Comparison of ENCODE assay signal across 12 cellular contexts in the genomic region with DNA sequence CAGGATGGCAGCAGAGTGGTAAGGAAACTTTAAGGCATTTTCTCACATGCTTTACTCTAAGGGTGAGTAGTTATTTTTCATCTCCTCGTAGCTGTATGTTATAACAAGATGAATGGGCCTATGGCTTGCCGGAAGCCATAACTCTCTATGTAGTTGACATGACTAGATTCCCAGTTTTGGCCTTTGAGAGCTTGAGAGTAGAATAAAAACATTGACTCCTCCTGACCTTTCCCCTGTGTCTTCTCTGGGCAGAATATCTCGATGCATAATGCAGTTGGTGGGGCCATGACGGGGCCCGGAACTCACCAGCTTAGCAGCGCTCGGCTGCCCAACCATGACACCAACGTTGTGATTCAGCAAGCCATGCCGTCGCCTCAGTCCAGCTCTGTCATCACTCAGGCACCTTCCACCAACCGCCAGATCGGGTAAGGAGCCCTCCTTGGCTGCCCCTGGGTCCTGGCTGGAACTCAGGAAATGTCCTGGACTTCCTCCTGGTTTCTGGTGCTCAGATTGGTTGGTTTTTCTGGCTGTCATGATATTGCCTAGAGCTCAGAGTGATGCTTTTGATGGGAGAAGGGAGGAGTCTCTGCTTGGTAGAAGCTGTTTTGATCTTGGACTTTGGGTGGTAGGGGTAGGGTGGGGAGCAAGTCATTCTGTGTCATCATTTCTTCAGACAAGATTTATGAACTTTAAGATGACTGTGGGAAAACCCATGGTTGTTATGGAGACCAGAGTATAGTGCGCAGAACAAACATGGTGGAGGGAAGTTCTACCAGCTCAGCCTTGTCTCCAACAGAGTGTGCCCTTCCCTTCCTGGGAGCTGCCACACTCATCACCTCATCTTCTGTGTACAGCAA.
DNase-seq lines count a peak whose midpoint lies in the region; ATAC-seq and TF ChIP-seq lines count a peak whose summit lies in the region.
"Had no signal": no experiment of that assay in that cellular context is flagged by ENCODE, and none has a peak within 500 bp of the region (broad histone marks: within the 10 kb centered on the region; RNA-seq: fewer than 3 reads in every experiment).

No MANE protein-coding gene starts in this region.

- ATAC-seq in GM19397 (IDR thresholded peaks at IDR 0.05; ENCODE audit: unreplicated experiment) (peak; percentile 93), HG02970 (IDR thresholded peaks at IDR 0.05; ENCODE audit: low FRiP score, unreplicated experiment) (peak; percentile 54), RWPE2 (ENCODE audit: low read depth) (no peak)
- ATAC-seq: activated CD4-positive, CD25-positive, alpha-beta regulatory T cell treated with anti-CD3 and anti-CD28 coated beads, Interleukin-2, amount 50 U/mL, for 24 hours; left lung; right lobe of liver had no signal

- no peak overlapping the region for H3K4me3 ChIP-seq in ACC112 (ENCODE audit: low read depth, low read length)
- no peak overlapping the region for H3K4me3 ChIP-seq in RWPE2 (ENCODE audit: severe bottlenecking)
- no peak overlapping the region for H3K4me3 ChIP-seq in colonic mucosa
- H3K4me3 ChIP-seq: left lung, right lobe of liver had no signal

- H3K36me3 ChIP-seq in ACC112 (ENCODE audit: insufficient read depth, low read length), result no peaks in the 10 kb centered on the region
- no peaks in the 10 kb centered on the region for H3K36me3 ChIP-seq in RWPE2 (ENCODE audit: low read depth)
- no peaks in the 10 kb centered on the region for H3K36me3 ChIP-seq in colonic mucosa
- H3K36me3 ChIP-seq: left lung, right lobe of liver had no signal

- intact Hi-C loops in colonic mucosa (cut with DNase I), result no loop called here

- DNase-seq in RWPE2 (ENCODE audit: low spot score) (no peak), LoVo (ENCODE audit: low spot score) (no peak), colonic mucosa (no peak), T-helper 1 cell (no peak), OCI-M2 (lab: John Stamatoyannopoulos, UW; ENCODE audit: unreplicated experiment) (no peak)
- DNase-seq: left lung, right lobe of liver had no signal

- no peak overlapping the region for H3K27ac ChIP-seq in ACC112 (ENCODE audit: low read depth, low read length)
- H3K27ac ChIP-seq in RWPE2 (ENCODE audit: poor library complexity, severe bottlenecking), result peak overlapping the region; percentile 21
- H3K27ac ChIP-seq in colonic mucosa, result no peak overlapping the region
- H3K27ac ChIP-seq: KMS-11, left lung, right lobe of liver had no signal

- TF ChIP-seq CTCF in RWPE2 (IDR thresholded peaks at IDR 0.05; ENCODE audit: poor library complexity, severe bottlenecking) (peak; percentile 9), colonic mucosa (IDR thresholded peaks at IDR 0.05) (no peak)

- no peak overlapping the region for H3K9ac ChIP-seq in colonic mucosa (ENCODE audit: low read depth in 2 of 2, low read length in 2 of 2)
- H3K9ac ChIP-seq: KMS-11 had no signal

- peak overlapping the region; percentile 39 for H2AFZ ChIP-seq in ACC112 (ENCODE audit: low read length, unreplicated experiment)

- H3K79me2 ChIP-seq in ACC112 (ENCODE audit: control insufficient read depth, insufficient read depth, low read length, unreplicated experiment), result no peaks in the 10 kb centered on the region

- no peaks in the 10 kb centered on the region for H3K9me3 ChIP-seq in RWPE2 (ENCODE audit: severe bottlenecking)
- H3K9me3 ChIP-seq in colonic mucosa, result no peaks in the 10 kb centered on the region
- H3K9me3 ChIP-seq: left lung, right lobe of liver had no signal

- H3K4me1 ChIP-seq in ACC112 (ENCODE audit: control insufficient read depth, insufficient read depth, low read length, unreplicated experiment) (peaks cover 32% of the 10 kb centered on the region), RWPE2 (ENCODE audit: insufficient read depth, poor library complexity, severe bottlenecking) (peaks cover 38% of the 10 kb centered on the region), colonic mucosa (no peaks in the 10 kb centered on the region)
- H3K4me1 ChIP-seq: right lobe of liver had no signal

- peaks cover 7% of the 10 kb centered on the region; the same call in 1 of the 2 replicates for H3K27me3 ChIP-seq in ACC112 (ENCODE audit: insufficient read depth, low read length)
- H3K27me3 ChIP-seq in RWPE2 (ENCODE audit: insufficient read depth, poor library complexity, severe bottlenecking), result no peaks in the 10 kb centered on the region
- peaks cover 5% of the 10 kb centered on the region for H3K27me3 ChIP-seq in colonic mucosa
- H3K27me3 ChIP-seq: left lung had no signal
